Comparison of ENCODE assay signal across 13 cellular contexts in the genomic region with DNA sequence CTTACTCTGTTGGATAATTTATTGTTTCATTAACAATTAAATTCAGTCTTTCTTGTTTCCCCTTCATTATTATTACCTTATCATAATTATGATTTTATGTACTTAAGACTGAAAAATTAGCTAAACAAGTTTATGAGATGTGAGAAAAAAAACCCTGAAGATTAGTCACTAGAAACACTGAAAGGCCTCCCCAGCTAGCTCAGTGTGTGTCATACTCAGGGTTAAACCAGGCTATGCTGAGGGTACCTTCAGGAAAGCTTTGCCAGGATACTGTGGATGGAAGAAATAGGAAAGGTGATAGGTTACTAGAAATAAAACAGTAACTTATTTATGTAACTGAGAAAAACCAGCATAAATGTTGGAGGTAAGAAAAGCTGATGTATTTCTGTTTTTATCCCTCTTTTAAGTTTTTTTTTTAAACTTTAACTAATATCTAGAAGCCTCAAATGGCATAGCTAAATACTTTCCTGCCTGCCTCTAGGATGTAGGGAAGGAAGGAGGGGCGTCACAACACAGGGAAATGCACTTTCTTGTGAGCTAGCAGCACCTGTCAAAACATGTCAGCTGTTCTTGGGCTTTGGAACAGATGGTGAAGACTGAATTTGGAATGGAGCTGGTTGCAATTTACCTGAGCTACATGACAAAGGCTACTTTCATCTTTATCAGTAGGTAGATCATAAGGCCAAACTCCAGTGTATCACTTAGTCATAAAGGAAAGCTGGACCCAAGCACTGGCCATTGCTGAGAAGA. TPM values are rescaled to one million over a fixed set of nuclear protein-coding genes. Genes with fewer than 3 reads are reported as not detected.
A peak's percentile ranks its signal among the peaks of the same experiment; 100 is the strongest.
DNase-seq lines count a peak whose midpoint lies in the region; ATAC-seq, FAIRE-seq and TF ChIP-seq lines count a peak whose summit lies in the region.
"Had no signal": no experiment of that assay in that cellular context is flagged by ENCODE, and none has a peak within 500 bp of the region (broad histone marks: within the 10 kb centered on the region; RNA-seq: fewer than 3 reads in every experiment).

No MANE protein-coding gene starts in this region.

- WGBS in psoas muscle, 3 donors, result 30 to 52% (median 37%) methylated on average over 1 of the region's 1 CpG

- H3K27ac ChIP-seq in psoas muscle, result peak overlapping the region; percentile 37
- H3K27ac ChIP-seq: colonic mucosa, testis had no signal

- TF ChIP-seq CTCF in psoas muscle (IDR thresholded peaks at IDR 0.05) (no peak), GM13976 (IDR thresholded peaks at IDR 0.05; ENCODE audit: borderline replicate concordance, control extremely low read depth, extremely low read depth, insufficient read depth, missing control alignments) (no peak), GM10248 (IDR thresholded peaks at IDR 0.05; ENCODE audit: control extremely low read depth, extremely low read depth, low read depth, missing control alignments) (no peak)

- CTCF ChIA-PET in GM10248 (lab: Yijun Ruan, JAX), result interaction anchor here (0.8 to 5.3 kb wide), 7 partner anchors 10 to 334 kb away, joined by 3 to 35 read pairs (median 3); no protein-coding TSS in a partner anchor

- peak; percentile 3 for DNase-seq in NCI-H446 treated with DMSO at 0.1 percent for 48 hours (lab: John Stamatoyannopoulos, UW)
- no peak for DNase-seq in NCI-H446 (lab: John Stamatoyannopoulos, UW)
- peak; percentile 69 for DNase-seq in NCI-H2171 (lab: John Stamatoyannopoulos, UW)
- DNase-seq in psoas muscle, result no peak
- DNase-seq in GM13976 (ENCODE audit: low spot score), result no peak
- DNase-seq in GM10248 (ENCODE audit: extremely low spot score), result no peak
- DNase-seq: 8988T; activated naive CD4-positive, alpha-beta T cell treated with anti-CD3 and anti-CD28 coated beads, Interleukin-2, amount 10 ng/mL, durations not matched to agents 7 days and 5 days; colonic mucosa; right cardiac atrium; testis had no signal

- H3K27me3 ChIP-seq in psoas muscle (ENCODE audit: insufficient read depth in 3 of 3, low read length in 2 of 3), result no peaks in the 10 kb centered on the region
- H3K27me3 ChIP-seq: colonic mucosa, testis had no signal

- FAIRE-seq in colon (lab: Jason Lieb, UNC), result peak; percentile 5

- intact Hi-C loops in psoas muscle (cut with DNase I), result no loop called here

- no peaks in the 10 kb centered on the region for H3K9me3 ChIP-seq in psoas muscle
- H3K9me3 ChIP-seq: colonic mucosa, testis had no signal

- no peak overlapping the region for H3K4me3 ChIP-seq in psoas muscle
- H3K4me3 ChIP-seq: colonic mucosa, testis had no signal

- ATAC-seq in psoas muscle, result no peak
- ATAC-seq in GM18861 (IDR thresholded peaks at IDR 0.05; ENCODE audit: unreplicated experiment), result no peak
- ATAC-seq: right cardiac atrium had no signal

- H3K36me3 ChIP-seq in psoas muscle (ENCODE audit: insufficient read depth in 1 of 2, low read depth in 1 of 2), result peaks cover 0 to 73% of the 10 kb centered on the region in 2 donors
- H3K36me3 ChIP-seq: colonic mucosa had no signal

- in situ Hi-C loops in GM13976 (cut with MboI; ENCODE audit: low sequenced_read_pairs, unreplicated experiment), result no loop called here

- no peaks in the 10 kb centered on the region for H3K4me1 ChIP-seq in psoas muscle
- H3K4me1 ChIP-seq: colonic mucosa, testis had no signal

- POLR2A ChIA-PET in GM10248 (lab: Yijun Ruan, JAX), result no interaction called here

RNA-seq across cellular contexts. Expression of a gene that starts 24.2 kb away (rescaled TPM):
- total RNA-seq in psoas muscle, result 10 to 100 TPM; 12.8 to 33.1 (median 24.6) TPM
- 10 to 100 TPM; 10.6 to 23.9 (median 21.1) TPM for polyA plus RNA-seq in psoas muscle

RNA-seq across cellular contexts. Expression of a gene that starts 24.6 kb away (rescaled TPM):
- 10 to 100 TPM in 2 of 4 donors, 1 to 10 TPM in 2; 7.1 to 11.0 (median 9.7) TPM for total RNA-seq in psoas muscle
- polyA plus RNA-seq in psoas muscle, result 10 to 100 TPM in 2 of 3 donors, 1 to 10 TPM in 1; 9.0 to 19.2 (median 12.4) TPM

RNA-seq across cellular contexts. Expression of a gene that starts 35.6 kb away (rescaled TPM):
- 10 to 100 TPM in 3 of 4 donors, 1 to 10 TPM in 1; 8.6 to 16.6 (median 12.6) TPM for total RNA-seq in psoas muscle
- polyA plus RNA-seq in psoas muscle, result 1 to 10 TPM; 3.9 to 7.6 (median 4.4) TPM

Comparison
In these comparisons a context has a peak if more than half of its experiments do, and no peak if none do; other contexts are left out.
1. DNase-seq: peak in NCI-H446 treated with DMSO at 0.1 percent for 48 hours (single experiment) and NCI-H2171 (single experiment); none in NCI-H446 (0 of 2), psoas muscle (0 of 2), GM13976 (single experiment) and GM10248 (single experiment).